In genomic region chr13:113064534-113065405, GRCh38 we compare ENCODE assay signal across 12 cellular contexts. TPM values are rescaled to one million over a fixed set of nuclear protein-coding genes. Genes with fewer than 3 reads are reported as not detected.
DNase-seq lines count a peak whose midpoint lies in the region; ATAC-seq and TF ChIP-seq lines count a peak whose summit lies in the region.
"Had no signal": no experiment of that assay in that cellular context is flagged by ENCODE, and none has a peak within 500 bp of the region (broad histone marks: within the 10 kb centered on the region; RNA-seq: fewer than 3 reads in every experiment).

No MANE protein-coding gene starts in this region.

- no peak for ATAC-seq in stimulated activated effector memory CD8-positive, alpha-beta T cell treated with anti-CD3 and anti-CD28 coated beads, Interleukin-12 subunit alpha, Interleukin-12 subunit beta, amount 100 ng/mL, for 72 hours
- ATAC-seq in GM19023 (IDR thresholded peaks at IDR 0.05; ENCODE audit: unreplicated experiment), result no peak

- no peaks in the 10 kb centered on the region for H3K36me3 Mint-ChIP-seq in HFFc6 (ENCODE audit: low read depth)
- H3K36me3 Mint-ChIP-seq in stimulated activated effector memory CD8-positive, alpha-beta T cell treated with anti-CD3 and anti-CD28 coated beads, Interleukin-12 subunit alpha, Interleukin-12 subunit beta, amount 100 ng/mL, for 72 hours, result no peaks in the 10 kb centered on the region
- H3K36me3 Mint-ChIP-seq in activated CD4-positive, alpha-beta memory T cell treated with anti-CD3 and anti-CD28 coated beads for 36 hours, result no peaks in the 10 kb centered on the region

- peaks cover 3 to 17% (median 8%) of the 10 kb centered on the region in 5 donors for H3K27me3 ChIP-seq in subcutaneous abdominal adipose tissue (ENCODE audit: control insufficient read depth in 5 of 5, insufficient read depth in 4 of 5, low read length in 5 of 5)

- peaks cover 0 to 44% (median 21%) of the 10 kb centered on the region in 5 donors for H3K36me3 ChIP-seq in subcutaneous abdominal adipose tissue (ENCODE audit: control insufficient read depth in 5 of 5, insufficient read depth in 5 of 5, low read length in 5 of 5)

- TF ChIP-seq CTCF in HFFc6 (IDR thresholded peaks at IDR 0.05), result no peak

- no peak overlapping the region for H3K27ac Mint-ChIP-seq in HFFc6
- H3K27ac Mint-ChIP-seq in stimulated activated effector memory CD8-positive, alpha-beta T cell treated with anti-CD3 and anti-CD28 coated beads, Interleukin-12 subunit alpha, Interleukin-12 subunit beta, amount 100 ng/mL, for 72 hours, result no peak overlapping the region
- no peak overlapping the region for H3K27ac Mint-ChIP-seq in activated CD4-positive, alpha-beta memory T cell treated with anti-CD3 and anti-CD28 coated beads for 36 hours
- H3K27ac Mint-ChIP-seq: memory B cell; stimulated activated naive CD8-positive, alpha-beta T cell treated with anti-CD3 and anti-CD28 coated beads, Interleukin-15, Interleukin-2, amounts not matched to agents 100 ng/mL and 50 ng/mL, for 24 hours had no signal

- H3K9me3 ChIP-seq in subcutaneous abdominal adipose tissue (ENCODE audit: control insufficient read depth in 5 of 5, low read length in 5 of 5), result no peaks in the 10 kb centered on the region

- peak; percentile 38 for DNase-seq in HFFc6
- peak; percentile 34 for DNase-seq in RKO (ENCODE audit: low spot score)
- DNase-seq in glomerular visceral epithelial cell (ENCODE audit: extremely low spot score), result peak; percentile 51
- no peak for DNase-seq in stimulated activated effector memory CD8-positive, alpha-beta T cell treated with anti-CD3 and anti-CD28 coated beads, Interleukin-12 subunit alpha, Interleukin-12 subunit beta, amount 100 ng/mL, for 72 hours (ENCODE audit: low spot score in 2 of 2)
- DNase-seq in activated CD4-positive, alpha-beta memory T cell treated with anti-CD3 and anti-CD28 coated beads for 36 hours, result no peak
- no peak for DNase-seq in NCI-H1092 (lab: John Stamatoyannopoulos, UW)
- DNase-seq: activated effector memory CD4-positive, alpha-beta T cell treated with anti-CD3 and anti-CD28 coated beads, Interleukin-2, amount 50 U/mL, for 16 hours; NCI-H748 treated with DMSO at 0.1 percent for 48 hours had no signal

- H3K4me1 Mint-ChIP-seq in HFFc6 (ENCODE audit: low read depth), result peaks cover 7% of the 10 kb centered on the region
- no peaks in the 10 kb centered on the region for H3K4me1 Mint-ChIP-seq in stimulated activated effector memory CD8-positive, alpha-beta T cell treated with anti-CD3 and anti-CD28 coated beads, Interleukin-12 subunit alpha, Interleukin-12 subunit beta, amount 100 ng/mL, for 72 hours
- no peaks in the 10 kb centered on the region for H3K4me1 Mint-ChIP-seq in activated CD4-positive, alpha-beta memory T cell treated with anti-CD3 and anti-CD28 coated beads for 36 hours (ENCODE audit: low read depth)
- H3K4me1 Mint-ChIP-seq: memory B cell had no signal

- no peak overlapping the region for H3K27ac ChIP-seq in subcutaneous abdominal adipose tissue (ENCODE audit: low read depth, low read length)

- peak overlapping the region; percentile 13 to 69 (median 54) for H3K4me3 ChIP-seq in subcutaneous abdominal adipose tissue (ENCODE audit: low read depth in 1 of 5, low read length in 5 of 5)

- POLR2A ChIA-PET in activated CD4-positive, alpha-beta memory T cell treated with anti-CD3 and anti-CD28 coated beads for 36 hours (lab: Charles Lee), result no interaction called here

- no peak overlapping the region for H3K9ac ChIP-seq in subcutaneous abdominal adipose tissue (ENCODE audit: low read length in 5 of 5)

- H3K27me3 Mint-ChIP-seq in HFFc6 (ENCODE audit: insufficient read depth), result peaks cover 15% of the 10 kb centered on the region
- no peaks in the 10 kb centered on the region for H3K27me3 Mint-ChIP-seq in activated CD4-positive, alpha-beta memory T cell treated with anti-CD3 and anti-CD28 coated beads for 36 hours
- H3K27me3 Mint-ChIP-seq: memory B cell; stimulated activated naive CD8-positive, alpha-beta T cell treated with anti-CD3 and anti-CD28 coated beads, Interleukin-15, Interleukin-2, amounts not matched to agents 100 ng/mL and 50 ng/mL, for 24 hours had no signal

- CTCF ChIA-PET in activated CD4-positive, alpha-beta memory T cell treated with anti-CD3 and anti-CD28 coated beads for 36 hours (lab: Charles Lee), result no interaction called here

- intact Hi-C loops in activated CD4-positive, alpha-beta memory T cell treated with anti-CD3 and anti-CD28 coated beads for 36 hours (cut with micrococcal nuclease), result no loop called here

- no peaks in the 10 kb centered on the region; the same call in 1 of the 2 replicates for H3K9me3 Mint-ChIP-seq in HFFc6
- no peaks in the 10 kb centered on the region for H3K9me3 Mint-ChIP-seq in stimulated activated effector memory CD8-positive, alpha-beta T cell treated with anti-CD3 and anti-CD28 coated beads, Interleukin-12 subunit alpha, Interleukin-12 subunit beta, amount 100 ng/mL, for 72 hours
- H3K9me3 Mint-ChIP-seq in activated CD4-positive, alpha-beta memory T cell treated with anti-CD3 and anti-CD28 coated beads for 36 hours, result no peaks in the 10 kb centered on the region
- H3K9me3 Mint-ChIP-seq: memory B cell; stimulated activated naive CD8-positive, alpha-beta T cell treated with anti-CD3 and anti-CD28 coated beads, Interleukin-15, Interleukin-2, amounts not matched to agents 100 ng/mL and 50 ng/mL, for 24 hours had no signal

- no peak overlapping the region for H3K4me3 Mint-ChIP-seq in HFFc6
- H3K4me3 Mint-ChIP-seq in stimulated activated effector memory CD8-positive, alpha-beta T cell treated with anti-CD3 and anti-CD28 coated beads, Interleukin-12 subunit alpha, Interleukin-12 subunit beta, amount 100 ng/mL, for 72 hours, result no peak overlapping the region
- no peak overlapping the region for H3K4me3 Mint-ChIP-seq in activated CD4-positive, alpha-beta memory T cell treated with anti-CD3 and anti-CD28 coated beads for 36 hours
- H3K4me3 Mint-ChIP-seq: memory B cell; stimulated activated naive CD8-positive, alpha-beta T cell treated with anti-CD3 and anti-CD28 coated beads, Interleukin-15, Interleukin-2, amounts not matched to agents 100 ng/mL and 50 ng/mL, for 24 hours had no signal

- peaks cover 2 to 17% (median 9%) of the 10 kb centered on the region in 5 donors for H3K4me1 ChIP-seq in subcutaneous abdominal adipose tissue (ENCODE audit: control insufficient read depth in 5 of 5, insufficient read depth in 5 of 5, low read length in 5 of 5)

RNA-seq across cellular contexts. Expression of gene F7, which starts 40.8 kb away (rescaled TPM):
- total RNA-seq in HFFc6 (2021; fragmentation: NEBNext Ultra II Directional; extraction: Animal tissue kit (Norgen Biotek cat#: 25700)), result not detected
- under 1 TPM; 0.29 to 0.56 TPM for total RNA-seq in activated CD4-positive, alpha-beta memory T cell treated with anti-CD3 and anti-CD28 coated beads for 36 hours

RNA-seq across cellular contexts. Expression of gene F10, which starts 57.8 kb away (rescaled TPM):
- 10 to 100 TPM; 10.2 to 21.3 (median 10.8) TPM for total RNA-seq in HFFc6 (2021; fragmentation: NEBNext Ultra II Directional; extraction: Animal tissue kit (Norgen Biotek cat#: 25700))
- not detected for total RNA-seq in activated CD4-positive, alpha-beta memory T cell treated with anti-CD3 and anti-CD28 coated beads for 36 hours

Comparison
In these comparisons a context has a peak if more than half of its experiments do, and no peak if none do; other contexts are left out.
1. DNase-seq: peak in HFFc6 (single experiment), RKO (single experiment) and glomerular visceral epithelial cell (single experiment); none in stimulated activated effector memory CD8-positive, alpha-beta T cell treated with anti-CD3 and anti-CD28 coated beads, Interleukin-12 subunit alpha, Interleukin-12 subunit beta, amount 100 ng/mL, for 72 hours (0 of 2), activated CD4-positive, alpha-beta memory T cell treated with anti-CD3 and anti-CD28 coated beads for 36 hours (single experiment) and NCI-H1092 (single experiment).
2. RNA of gene F10, which starts 57.8 kb away (total RNA-seq): 10.2 to 21.3 TPM in HFFc6; not detected in activated CD4-positive, alpha-beta memory T cell treated with anti-CD3 and anti-CD28 coated beads for 36 hours; every median in the first group is over 4 times any median in the second.